In the genomic region with DNA sequence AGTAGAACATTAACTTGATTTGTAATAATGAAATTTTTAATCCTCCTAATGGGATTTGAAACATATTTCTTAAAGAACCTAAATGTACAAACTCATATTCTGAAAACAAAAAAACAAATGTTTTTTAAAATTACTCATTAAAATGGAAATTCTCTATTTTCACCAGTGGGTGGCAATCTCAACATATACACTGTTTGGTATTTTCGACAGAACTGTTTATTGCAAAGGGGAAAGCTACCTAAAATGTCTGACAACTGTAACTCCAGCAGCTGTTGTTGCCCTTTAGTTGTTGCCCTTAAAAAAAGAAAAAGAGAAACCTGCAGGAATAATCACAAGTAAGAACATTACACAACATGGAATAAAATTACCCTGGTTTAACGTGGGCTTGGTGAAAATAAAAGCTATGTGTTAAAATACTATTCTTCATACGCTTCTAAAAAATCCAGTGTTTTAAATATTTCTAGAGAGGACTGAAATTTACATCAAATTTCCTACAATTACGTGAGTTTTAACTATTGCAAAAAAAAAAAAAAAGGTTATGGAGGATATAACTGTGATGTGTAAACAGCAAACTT, we compare ENCODE assay signal across 8 cellular contexts. TPM values are rescaled to one million over a fixed set of nuclear protein-coding genes. Genes with fewer than 3 reads are reported as not detected.
A peak's percentile ranks its signal among the peaks of the same experiment; 100 is the strongest.
DNase-seq lines count a peak whose midpoint lies in the region; ATAC-seq and TF ChIP-seq lines count a peak whose summit lies in the region.

No MANE protein-coding gene starts in this region.

- H4K20me1 ChIP-seq in mammary epithelial cell (ENCODE audit: insufficient read depth, low read length), result no peaks in the 10 kb centered on the region

- dilution Hi-C loops in mammary epithelial cell (cut with HindIII; ENCODE audit: low sequenced_read_pairs), result loop anchor here (25.0 kb wide), 1 partner anchor 738 kb away; no protein-coding TSS in a partner anchor

- no peaks in the 10 kb centered on the region for H3K4me1 ChIP-seq in ACC112 (ENCODE audit: control insufficient read depth, insufficient read depth, low read length, unreplicated experiment)
- H3K4me1 ChIP-seq in mammary epithelial cell (ENCODE audit: insufficient read depth, low read length), result no peaks in the 10 kb centered on the region
- H3K4me1 ChIP-seq in liver (ENCODE audit: control insufficient read depth in 4 of 4, insufficient read depth in 4 of 4, low read length in 3 of 4), result peaks cover 0 to 3% (median 2%) of the 10 kb centered on the region in 4 donors

- H3K79me2 ChIP-seq in ACC112 (ENCODE audit: control insufficient read depth, insufficient read depth, low read length, unreplicated experiment), result no peaks in the 10 kb centered on the region
- no peaks in the 10 kb centered on the region for H3K79me2 ChIP-seq in mammary epithelial cell (ENCODE audit: insufficient read depth, low read length)

- peak; percentile 45 to 65 for TF ChIP-seq CTCF in mammary epithelial cell (conservative IDR thresholded peaks at IDR 0.05 in 1 of 2, IDR thresholded peaks at IDR 0.05 in 1 of 2; ENCODE audit: extremely low read depth in 1 of 2, insufficient read depth in 1 of 2, low read depth in 1 of 2, low read length in 2 of 2)
- TF ChIP-seq CTCF in liver (IDR thresholded peaks at IDR 0.05; ENCODE audit: low read depth, low read length, missing input control), result peak; percentile 64

- 52% methylated on average over 4 of the region's 4 CpGs for WGBS in mammary epithelial cell (ENCODE audit: low coverage, missing lambda C conversion rate)
- 35% methylated on average over 4 of the region's 4 CpGs for WGBS in liver

- H3K36me3 ChIP-seq in ACC112 (ENCODE audit: insufficient read depth, low read length) (no peaks in the 10 kb centered on the region), mammary epithelial cell (ENCODE audit: insufficient read depth, low read length) (no peaks in the 10 kb centered on the region), liver (ENCODE audit: control insufficient read depth in 4 of 4, insufficient read depth in 3 of 4, low read depth in 1 of 4, low read length in 3 of 4) (no peaks in the 10 kb centered on the region)

- no TSS peak for BruUV-seq in mammary epithelial cell (replicated peaks; lab: Mats Ljungman, UMichigan)

- H3K9me3 ChIP-seq in mammary epithelial cell (replicated peaks; ENCODE audit: insufficient read depth, low read length) (no peaks in the 10 kb centered on the region), liver (ENCODE audit: control insufficient read depth in 4 of 4, low read length in 3 of 4) (no peaks in the 10 kb centered on the region)

- in situ Hi-C loops in mammary epithelial cell (cut with MboI; ENCODE audit: low sequenced_read_pairs in 2 of 2), result no loop called here

- H3K9ac ChIP-seq in mammary epithelial cell (ENCODE audit: insufficient read depth, low read length) (no peak overlapping the region), liver (ENCODE audit: low read depth in 1 of 2, low read length in 2 of 2) (no peak overlapping the region)

- TF ChIP-seq RAD21 in liver (IDR thresholded peaks at IDR 0.05), result peak; percentile 91 to 92

- CTCF ChIA-PET in mammary epithelial cell (lab: Charles Lee; ENCODE audit: low non-redundant PET), result interaction anchor here (0.5 to 0.7 kb wide), 4 partner anchors 193 to 1028 kb away, joined by 3 to 4 read pairs (median 4); no protein-coding TSS in a partner anchor

- no peak overlapping the region for H3K27ac ChIP-seq in ACC112 (ENCODE audit: low read depth, low read length)
- H3K27ac ChIP-seq in mammary epithelial cell (ENCODE audit: insufficient read depth, low read depth, low read length), result no peak overlapping the region
- H3K27ac ChIP-seq in liver (ENCODE audit: low read depth in 1 of 2, low read length in 2 of 2), result no peak overlapping the region

- intact Hi-C loops in mammary epithelial cell (cut with micrococcal nuclease), result loop anchor here (1.0 to 2.0 kb wide), 5 partner anchors 207 to 1028 kb away; a partner anchor contains a TSS

- ATAC-seq in GM18498 (IDR thresholded peaks at IDR 0.05; ENCODE audit: unreplicated experiment), result peak; percentile 66
- peak; percentile 51 for ATAC-seq in HG03097 (IDR thresholded peaks at IDR 0.05; ENCODE audit: low FRiP score, unreplicated experiment)

- no peak overlapping the region for H3K4me2 ChIP-seq in mammary epithelial cell (ENCODE audit: insufficient read depth, low read depth, low read length)

- H3K4me3 ChIP-seq in ACC112 (ENCODE audit: low read depth, low read length), result no peak overlapping the region
- H3K4me3 ChIP-seq in mammary epithelial cell (replicated peaks in 1 of 3; ENCODE audit: insufficient read depth in 1 of 3, low read depth in 2 of 3, low read length in 3 of 3), result no peak overlapping the region
- H3K4me3 ChIP-seq in liver (ENCODE audit: low read depth in 1 of 3, low read length in 3 of 3), result no peak overlapping the region

- no peaks in the 10 kb centered on the region for H3K27me3 ChIP-seq in ACC112 (ENCODE audit: insufficient read depth, low read length)
- peaks cover 3% of the 10 kb centered on the region for H3K27me3 ChIP-seq in mammary epithelial cell (ENCODE audit: insufficient read depth, low read length)
- H3K27me3 ChIP-seq in liver (ENCODE audit: control insufficient read depth in 4 of 4, insufficient read depth in 4 of 4, low read length in 3 of 4), result no peaks in the 10 kb centered on the region

- H2AFZ ChIP-seq in ACC112 (ENCODE audit: low read length, unreplicated experiment), result peak overlapping the region; percentile 79
- no peak overlapping the region for H2AFZ ChIP-seq in mammary epithelial cell (ENCODE audit: low read depth, low read length)

- peak; percentile 33 for DNase-seq in NCI-H524 treated with DMSO at 0.1 percent for 48 hours (lab: John Stamatoyannopoulos, UW)
- peak; percentile 24 for DNase-seq in mammary epithelial cell
- no peak for DNase-seq in activated effector memory CD4-positive, alpha-beta T cell treated with anti-CD3 and anti-CD28 coated beads, Interleukin-2, amount 50 U/mL, for 16 hours
- DNase-seq in activated CD4-positive, alpha-beta T cell treated with anti-CD3 and anti-CD28 coated beads, Interleukin-2, amount 50 U/mL, for 1 hour, result no peak

TF ChIP-seq in liver, 16 proteins besides CTCF, POLR2A, EP300 and RAD21:
- TF ChIP-seq YY1 (IDR thresholded peaks at IDR 0.05), result peak; percentile 51
- no peak for TF ChIP-seq FOXA2 (IDR thresholded peaks at IDR 0.05)

RNA-seq across cellular contexts. Expression of a gene that starts 54.5 kb away (rescaled TPM):
- total RNA-seq in mammary epithelial cell, result 10 to 100 TPM in 1 of 2 donors, under 1 TPM in 1; 0.45 to 13.7 TPM
- 0.60 TPM for polyA plus RNA-seq in mammary epithelial cell
- 0.31 TPM for polyA minus RNA-seq in mammary epithelial cell
- 10 to 100 TPM; 35.0 to 86.2 TPM for total RNA-seq in liver
- polyA plus RNA-seq in liver, result 10 to 100 TPM; 11.5 to 49.1 TPM

Comparison
In these comparisons a context has a peak if more than half of its experiments do, and no peak if none do; other contexts are left out.
1. DNase-seq: peak in NCI-H524 treated with DMSO at 0.1 percent for 48 hours (single experiment) and mammary epithelial cell (single experiment); none in activated effector memory CD4-positive, alpha-beta T cell treated with anti-CD3 and anti-CD28 coated beads, Interleukin-2, amount 50 U/mL, for 16 hours (single experiment) and activated CD4-positive, alpha-beta T cell treated with anti-CD3 and anti-CD28 coated beads, Interleukin-2, amount 50 U/mL, for 1 hour (single experiment).